8 cellular contexts compared by ENCODE assay signal in the genomic region with DNA sequence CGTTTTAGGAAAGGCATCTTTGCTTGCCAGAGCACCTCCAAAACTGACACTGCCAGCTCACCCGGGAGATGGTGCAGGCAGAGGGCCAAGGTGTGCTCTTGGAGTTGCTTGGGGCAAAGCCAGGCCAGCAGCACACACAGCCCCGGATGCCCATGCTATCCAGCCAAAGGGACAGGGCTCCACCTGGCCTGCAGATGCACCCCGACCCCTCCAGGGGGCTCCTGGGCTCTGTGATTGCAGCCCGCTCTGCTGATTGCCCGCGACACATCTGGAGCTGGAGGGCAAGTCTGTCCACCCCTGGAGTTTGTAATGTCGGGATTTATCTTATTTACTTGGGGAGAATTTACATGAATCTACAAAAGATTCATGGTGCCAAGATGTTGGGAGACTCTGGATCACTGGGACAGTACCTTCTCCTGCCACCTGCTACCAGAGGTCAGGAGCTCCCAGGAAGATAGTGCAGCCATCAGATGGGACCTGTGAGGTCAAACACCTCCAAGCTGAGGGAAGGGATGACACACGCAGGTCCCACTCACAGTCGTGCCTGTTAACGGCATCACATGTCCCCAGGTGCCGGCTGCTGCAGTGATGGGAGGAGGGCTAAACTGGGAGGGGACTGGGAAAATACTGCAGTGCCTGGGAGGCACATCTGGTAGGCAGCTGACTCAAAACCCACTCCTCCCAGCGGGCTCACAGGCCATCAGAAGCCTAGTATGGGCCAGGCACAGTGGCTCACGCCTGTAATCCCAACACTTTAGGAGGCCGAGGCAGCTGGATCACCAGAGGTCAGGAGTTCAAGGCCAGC. TPM values are rescaled to one million over a fixed set of nuclear protein-coding genes. Genes with fewer than 3 reads are reported as not detected.
DNase-seq lines count a peak whose midpoint lies in the region; ATAC-seq and TF ChIP-seq lines count a peak whose summit lies in the region.

No MANE protein-coding gene starts in this region.

- no peaks in the 10 kb centered on the region for H3K9me3 ChIP-seq in osteoblast (ENCODE audit: low read depth, low read length)

- no peaks in the 10 kb centered on the region for H3K79me2 ChIP-seq in osteoblast (ENCODE audit: insufficient read depth, low read length)

- TF ChIP-seq CTCF in WI38 (IDR thresholded peaks at IDR 0.05; ENCODE audit: low read depth, low read length) (peak; percentile 62), epithelial cell of proximal tubule (conservative IDR thresholded peaks at IDR 0.05; ENCODE audit: low read depth, low read length) (peak; percentile 49), osteoblast (IDR thresholded peaks at IDR 0.05; ENCODE audit: extremely low read depth, low read depth, low read length) (peak; percentile 44)

- peaks cover 5% of the 10 kb centered on the region for H3K4me1 ChIP-seq in osteoblast (ENCODE audit: insufficient read depth, low read length)

- no peak for ATAC-seq in GM21360 (IDR thresholded peaks at IDR 0.05; ENCODE audit: unreplicated experiment)
- no peak for ATAC-seq in GM18870 (IDR thresholded peaks at IDR 0.05; ENCODE audit: unreplicated experiment)

- H3K27me3 ChIP-seq in osteoblast (ENCODE audit: insufficient read depth, low read length), result no peaks in the 10 kb centered on the region

- no peak overlapping the region for H3K4me2 ChIP-seq in osteoblast (ENCODE audit: insufficient read depth, low read length)

- peak; percentile 24 for DNase-seq in COR-L47 (lab: John Stamatoyannopoulos, UW)
- DNase-seq in HT-29 (ENCODE audit: low spot score), result peak; percentile 38
- no peak for DNase-seq in epithelial cell of proximal tubule (ENCODE audit: low read depth)
- peak; percentile 88 for DNase-seq in osteoblast (ENCODE audit: insufficient read length, low spot score, missing footprints)
- no peak for DNase-seq in NCI-H187 (lab: John Stamatoyannopoulos, UW)

- H3K36me3 ChIP-seq in osteoblast (ENCODE audit: insufficient read depth, low read length), result no peaks in the 10 kb centered on the region

- no peak overlapping the region for H3K27ac ChIP-seq in osteoblast (ENCODE audit: low read depth, low read length)

- H3K4me3 ChIP-seq in WI38 (ENCODE audit: low read depth, low read length) (no peak overlapping the region), epithelial cell of proximal tubule (ENCODE audit: low read depth, low read length) (no peak overlapping the region), osteoblast (ENCODE audit: insufficient read depth, low read length) (no peak overlapping the region)

- H4K20me1 ChIP-seq in osteoblast (ENCODE audit: insufficient read depth, low read length), result peaks cover 6% of the 10 kb centered on the region

- no peak overlapping the region for H2AFZ ChIP-seq in osteoblast (ENCODE audit: low read length)

RNA-seq across cellular contexts. Expression of gene CBX7, which starts 17.2 kb away (rescaled TPM):
- 7.3 and 8.6 TPM in 2 replicates for total RNA-seq in HT-29 (2014; rRNA removed; shearing (Covaris generic))
- 1.7 and 5.8 TPM in 2 replicates for total RNA-seq in epithelial cell of proximal tubule
- 12.7 and 14.5 TPM in 2 replicates for total RNA-seq in osteoblast

RNA-seq across cellular contexts. Expression of gene APOBEC3H, which starts 38.2 kb away (rescaled TPM):
- total RNA-seq in HT-29 (2014; rRNA removed; shearing (Covaris generic)), result not detected in 2 replicates
- total RNA-seq in epithelial cell of proximal tubule (not detected in 2 replicates), osteoblast (not detected in 2 replicates)

RNA-seq across cellular contexts. Expression of gene APOBEC3G, which starts 58.2 kb away (rescaled TPM):
- total RNA-seq in HT-29 (2014; rRNA removed; shearing (Covaris generic)), result 0.97 TPM in 1 of 2 replicates, not detected in the other
- total RNA-seq in epithelial cell of proximal tubule (5.5 and 6.9 TPM in 2 replicates), osteoblast (15.6 and 18.1 TPM in 2 replicates)

Comparison
In these comparisons a context has a peak if more than half of its experiments do, and no peak if none do; other contexts are left out.
1. DNase-seq: peak in COR-L47 (single experiment), HT-29 (single experiment) and osteoblast (single experiment); none in epithelial cell of proximal tubule (single experiment) and NCI-H187 (0 of 2).
2. Peak in every context shown above with its lines, with median percentiles within 50 percentile points of each other: CTCF ChIP-seq.